In genomic region chr9:2872307-2872940, GRCh38 we compare ENCODE assay signal across 9 cellular contexts. TPM values are rescaled to one million over a fixed set of nuclear protein-coding genes. Genes with fewer than 3 reads are reported as not detected.
DNase-seq lines count a peak whose midpoint lies in the region; ATAC-seq and TF ChIP-seq lines count a peak whose summit lies in the region.
"Had no signal": no experiment of that assay in that cellular context is flagged by ENCODE, and none has a peak within 500 bp of the region (broad histone marks: within the 10 kb centered on the region; RNA-seq: fewer than 3 reads in every experiment).

No MANE protein-coding gene starts in this region.

- H3K9me3 ChIP-seq in DND-41 (ENCODE audit: insufficient read depth, low read length, severe bottlenecking) (no peaks in the 10 kb centered on the region), suprapubic skin (no peaks in the 10 kb centered on the region)

- no peak for DNase-seq in DND-41
- DNase-seq in LHCN-M2 (ENCODE audit: low read depth), result peak; percentile 31
- no peak for DNase-seq in left colon
- DNase-seq in foreskin melanocyte, result no peak
- no peak for DNase-seq in suprapubic skin (ENCODE audit: low spot score in 2 of 2)
- DNase-seq in H4 (ENCODE audit: low spot score), result no peak

- TF ChIP-seq CTCF in DND-41 (IDR thresholded peaks at IDR 0.05; ENCODE audit: borderline replicate concordance, extremely low read depth, low read length, poor library complexity, severe bottlenecking), result peak; percentile 29
- peak; percentile 81 for TF ChIP-seq CTCF in VCaP (conservative IDR thresholded peaks at IDR 0.05)
- no peak for TF ChIP-seq CTCF in suprapubic skin (IDR thresholded peaks at IDR 0.05)

- intact Hi-C loops in left colon (cut with DNase I, micrococcal nuclease), result no loop called here

- ATAC-seq in DND-41 (ENCODE audit: insufficient read depth, low read depth) (no peak), left colon (peak; percentile 58), GM19467 (IDR thresholded peaks at IDR 0.05; ENCODE audit: unreplicated experiment) (no peak)

- no peaks in the 10 kb centered on the region for H4K20me1 ChIP-seq in DND-41 (ENCODE audit: insufficient read depth, low read length)

- H3K4me3 ChIP-seq in DND-41 (ENCODE audit: low read depth in 1 of 2, low read length in 2 of 2) (no peak overlapping the region), suprapubic skin (no peak overlapping the region)

- 24% methylated on average over 6 of the region's 6 CpGs for WGBS in suprapubic skin

- H2AFZ ChIP-seq in DND-41 (ENCODE audit: low read depth, low read length), result no peak overlapping the region

- no peaks in the 10 kb centered on the region for H3K4me1 ChIP-seq in DND-41 (ENCODE audit: insufficient read depth, low read length)
- H3K4me1 ChIP-seq in suprapubic skin, result no peaks in the 10 kb centered on the region

- no peak for TF ChIP-seq POLR2A in suprapubic skin (IDR thresholded peaks at IDR 0.05)

- H3K36me3 ChIP-seq in DND-41 (ENCODE audit: insufficient read depth, low read length), result no peaks in the 10 kb centered on the region
- no peaks in the 10 kb centered on the region for H3K36me3 ChIP-seq in suprapubic skin

- TF ChIP-seq EP300 in suprapubic skin (IDR thresholded peaks at IDR 0.05), result no peak

- no peaks in the 10 kb centered on the region for H3K79me2 ChIP-seq in DND-41 (ENCODE audit: insufficient read depth, low read length)

- H3K9ac ChIP-seq in DND-41 (ENCODE audit: low read depth, low read length), result no peak overlapping the region
- H3K9ac ChIP-seq: KMS-11 had no signal

- no peak overlapping the region for H3K4me2 ChIP-seq in DND-41 (ENCODE audit: insufficient read depth, low read length)
- H3K4me2 ChIP-seq: KMS-11 had no signal

- H3K27me3 ChIP-seq in DND-41 (ENCODE audit: insufficient read depth, low read length, poor library complexity), result peaks cover 38% of the 10 kb centered on the region
- peaks cover 11% of the 10 kb centered on the region for H3K27me3 ChIP-seq in suprapubic skin

- H3K27ac ChIP-seq in DND-41 (ENCODE audit: low read length), result no peak overlapping the region
- H3K27ac ChIP-seq in VCaP, result no peak overlapping the region
- no peak overlapping the region for H3K27ac ChIP-seq in suprapubic skin
- H3K27ac ChIP-seq: KMS-11 had no signal

RNA-seq across cellular contexts. Expression of gene PUM3, which starts 28.5 kb away (rescaled TPM):
- total RNA-seq in LHCN-M2 (2014; rRNA removed), result 51.9 and 58.0 TPM in 2 replicates
- polyA plus RNA-seq in LHCN-M2 (2012), result 18.5 TPM
- 10 to 100 TPM; 27.2 to 41.4 TPM for total RNA-seq in left colon
- 10 to 100 TPM; 23.2 to 43.8 (median 34.8) TPM for total RNA-seq in suprapubic skin
- total RNA-seq in H4 (2014; rRNA removed; shearing (Covaris generic)), result 28.9 and 30.3 TPM in 2 replicates

Comparison
In these comparisons a context has a peak if more than half of its experiments do, and no peak if none do; other contexts are left out.
1. CTCF ChIP-seq: peak in DND-41 (single experiment) and VCaP (single experiment); none in suprapubic skin (0 of 2).